ENCODE assay signal across 37 cellular contexts in genomic region chr11:60209977-60210376, GRCh38. TPM values are rescaled to one million over a fixed set of nuclear protein-coding genes. Genes with fewer than 3 reads are reported as not detected.
"Had no signal": no experiment of that assay in that cellular context is flagged by ENCODE, and none has a peak within 500 bp of the region (broad histone marks: within the 10 kb centered on the region; RNA-seq: fewer than 3 reads in every experiment).

No MANE protein-coding gene starts in this region.

- H3K4me1 ChIP-seq: adrenal gland, ascending aorta, body of pancreas, breast epithelium had no signal

- H3K27ac ChIP-seq: adrenal gland, ascending aorta, body of pancreas, brain microvascular endothelial cell, breast epithelium, cardiac muscle cell had no signal

- H3K9me3 ChIP-seq: adrenal gland, ascending aorta, body of pancreas, breast epithelium had no signal

- FAIRE-seq: astrocyte, bronchial epithelial cell had no signal

- H3K27me3 ChIP-seq: adrenal gland, ascending aorta, body of pancreas, brain microvascular endothelial cell, breast epithelium, cardiac muscle cell had no signal

- H3K36me3 ChIP-seq: adrenal gland, ascending aorta, brain microvascular endothelial cell, breast epithelium, cardiac muscle cell had no signal

- DNase-seq: activated effector memory CD4-positive, alpha-beta T cell treated with anti-CD3 and anti-CD28 coated beads, Interleukin-2, amount 50 U/mL, for 16 hours; activated effector memory CD4-positive, alpha-beta T cell treated with Interleukin-2 at 50 U/mL for 16 hours; activated gamma-delta T cell; activated gamma-delta T cell treated with Interleukin-2 at 50 U/mL for 16 hours; activated naive CD4-positive, alpha-beta T cell; activated naive CD4-positive, alpha-beta T cell treated with anti-CD3 and anti-CD28 coated beads for 36 hours; activated naive CD4-positive, alpha-beta T cell treated with anti-CD3 and anti-CD28 coated beads, Interleukin-2, amount 10 ng/mL, durations not matched to agents 7 days and 5 days; activated naive CD4-positive, alpha-beta T cell treated with anti-CD3 and anti-CD28 coated beads, Interleukin-2, amount 50 U/mL, for 16 hours; activated naive CD4-positive, alpha-beta T cell treated with Interleukin-2 at 50 U/mL for 16 hours; activated naive CD8-positive, alpha-beta T cell treated with anti-CD3 and anti-CD28 coated beads for 36 hours; activated naive CD8-positive, alpha-beta T cell treated with anti-CD3 and anti-CD28 coated beads, Interleukin-2, amount 10 ng/mL, durations not matched to agents 7 days and 5 days; activated naive CD8-positive, alpha-beta T cell treated with anti-CD3 and anti-CD28 coated beads, Interleukin-2, amount 50 U/mL, for 24 hours; activated T-cell treated with anti-CD3 and anti-CD28 coated beads, Interleukin-2, amount 50 U/mL, for 24 hours; activated T-cell treated with anti-CD3 and anti-CD28 coated beads, Interleukin-2, amount 50 U/mL, for 4 hours; activated T-cell treated with anti-CD3 and anti-CD28 coated beads, Interleukin-2, amount 50 U/mL, for 48 hours; activated T-cell treated with anti-CD3 and anti-CD28 coated beads, Interleukin-2, amount 50 U/mL, for 72 hours; adrenal gland; amniotic stem cell; amygdala; anterior cingulate cortex; aorta; body of pancreas; brain microvascular endothelial cell; caudate nucleus; central memory CD4-positive, alpha-beta T cell; cerebellar nuclear complex had no signal

- ATAC-seq: activated naive CD4-positive, alpha-beta T cell treated with anti-CD3 and anti-CD28 coated beads, Interleukin-2, amount 50 U/mL, for 72 hours; activated naive CD8-positive, alpha-beta T cell treated with anti-CD3 and anti-CD28 coated beads, Interleukin-2, amount 50 U/mL, for 24 hours; activated T-cell treated with anti-CD3 and anti-CD28 coated beads, Interleukin-2, amount 50 U/mL, for 4 hours; activated T-cell treated with anti-CD3 and anti-CD28 coated beads, Interleukin-2, amount 50 U/mL, for 72 hours; activated T-helper 17 cell treated with anti-CD3 and anti-CD28 coated beads, Interleukin-2, amount 50 U/mL, for 72 hours; body of pancreas had no signal

- H3K4me3 ChIP-seq: adrenal gland, ascending aorta, body of pancreas, breast epithelium, cardiac muscle cell had no signal

RNA-seq across cellular contexts. Expression of gene MS4A6A, which starts 27.1 kb away (rescaled TPM):
- total RNA-seq: activated naive CD4-positive, alpha-beta T cell treated with anti-CD3 and anti-CD28 coated beads for 36 hours; activated naive CD4-positive, alpha-beta T cell treated with anti-CD3 and anti-CD28 coated beads, Interleukin-2, amount 50 U/mL, for 72 hours; activated naive CD8-positive, alpha-beta T cell treated with anti-CD3 and anti-CD28 coated beads for 36 hours; activated T-cell treated with anti-CD3 and anti-CD28 coated beads, Interleukin-2, amount 50 U/mL, for 4 hours; activated T-cell treated with anti-CD3 and anti-CD28 coated beads, Interleukin-2, amount 50 U/mL, for 72 hours; activated T-helper 1 cell treated with anti-CD3 and anti-CD28 coated beads, Interleukin-12 subunit alpha, Interleukin-12 subunit beta, Interleukin-2, Interleukin-4 antibody, amounts not matched to agents 30 ng/mL and 10 ng/mL and 1 ng/mL, durations not matched to agents 14 hours and 24 hours and 36 hours; activated T-helper 17 cell treated with anti-CD3 and anti-CD28 coated beads, Interleukin-2, amount 50 U/mL, for 72 hours; activated T-helper 2 cell treated with anti-CD3 and anti-CD28 coated beads, Interferon-gamma antibody, Interleukin-2, Interleukin-4, amounts not matched to agents 10 μg/mL and 5 μg/mL and 100 μg/mL, durations not matched to agents 14 hours and 24 hours and 36 hours; astrocyte; bronchial epithelial cell; chondrocyte had no signal
- polyA plus RNA-seq: cardiac muscle cell had no signal

RNA-seq across cellular contexts. Expression of gene MS4A4E, which starts 33.0 kb away (rescaled TPM):
- total RNA-seq: activated naive CD4-positive, alpha-beta T cell treated with anti-CD3 and anti-CD28 coated beads for 36 hours; activated naive CD4-positive, alpha-beta T cell treated with anti-CD3 and anti-CD28 coated beads, Interleukin-2, amount 50 U/mL, for 72 hours; activated naive CD8-positive, alpha-beta T cell treated with anti-CD3 and anti-CD28 coated beads for 36 hours; activated naive CD8-positive, alpha-beta T cell treated with anti-CD3 and anti-CD28 coated beads, Interleukin-2, amount 10 ng/mL, durations not matched to agents 7 days and 5 days; activated T-cell treated with anti-CD3 and anti-CD28 coated beads, Interleukin-2, amount 50 U/mL, for 4 hours; activated T-cell treated with anti-CD3 and anti-CD28 coated beads, Interleukin-2, amount 50 U/mL, for 72 hours; activated T-helper 1 cell treated with anti-CD3 and anti-CD28 coated beads, Interleukin-12 subunit alpha, Interleukin-12 subunit beta, Interleukin-2, Interleukin-4 antibody, amounts not matched to agents 30 ng/mL and 10 ng/mL and 1 ng/mL, durations not matched to agents 14 hours and 24 hours and 36 hours; activated T-helper 17 cell treated with anti-CD3 and anti-CD28 coated beads, Interleukin-2, amount 50 U/mL, for 72 hours; activated T-helper 2 cell treated with anti-CD3 and anti-CD28 coated beads, Interferon-gamma antibody, Interleukin-2, Interleukin-4, amounts not matched to agents 10 μg/mL and 5 μg/mL and 100 μg/mL, durations not matched to agents 14 hours and 24 hours and 36 hours; astrocyte; body of pancreas; bronchial epithelial cell; cardiac muscle cell; cerebellum had no signal
- polyA plus RNA-seq: cardiac muscle cell had no signal
